ENCODE assay signal across 2 cellular contexts in the genomic region with DNA sequence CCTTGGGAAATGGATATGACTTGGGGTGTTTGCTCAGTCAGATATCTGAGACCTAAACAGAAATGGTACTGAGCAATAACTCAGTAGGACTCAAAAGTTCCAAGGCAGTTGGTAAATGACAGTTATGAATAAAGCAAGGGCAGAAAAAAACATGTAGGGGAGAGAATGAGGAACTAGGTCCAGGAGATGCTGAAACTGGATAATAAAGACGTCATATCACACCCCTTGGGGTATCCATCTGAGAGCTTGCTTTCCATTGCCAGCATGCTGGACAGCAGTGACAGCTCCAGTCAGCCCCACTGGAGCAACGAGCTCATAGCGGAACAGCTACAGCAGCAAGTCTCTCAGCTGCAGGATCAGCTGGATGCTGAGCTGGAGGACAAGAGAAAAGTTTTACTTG.
TF ChIP-seq lines count a peak whose summit lies in the region.

No MANE protein-coding gene starts in this region.

TF ChIP-seq in GM12891, 5 proteins besides CTCF, POLR2A, EP300 and RAD21:
- TF ChIP-seq PAX5 (IDR thresholded peaks at IDR 0.05; ENCODE audit: insufficient read depth, low read length, severe bottlenecking) (no peak), SPI1 (IDR thresholded peaks at IDR 0.05; ENCODE audit: low read depth, low read length) (peak; percentile 72)

TF ChIP-seq in HepG2, 621 proteins besides CTCF, POLR2A, EP300 and RAD21:
- TF ChIP-seq ZNF530 (CRISPR knock-in tag; IDR thresholded peaks at IDR 0.05; ENCODE audit: low read depth): no peak
- no peak for TF ChIP-seq ATM (IDR thresholded peaks at IDR 0.05; ENCODE audit: borderline replicate concordance)
- no peak for TF ChIP-seq TEAD2 (CRISPR knock-in tag; IDR thresholded peaks at IDR 0.05)
- TF ChIP-seq, protein P1, sequence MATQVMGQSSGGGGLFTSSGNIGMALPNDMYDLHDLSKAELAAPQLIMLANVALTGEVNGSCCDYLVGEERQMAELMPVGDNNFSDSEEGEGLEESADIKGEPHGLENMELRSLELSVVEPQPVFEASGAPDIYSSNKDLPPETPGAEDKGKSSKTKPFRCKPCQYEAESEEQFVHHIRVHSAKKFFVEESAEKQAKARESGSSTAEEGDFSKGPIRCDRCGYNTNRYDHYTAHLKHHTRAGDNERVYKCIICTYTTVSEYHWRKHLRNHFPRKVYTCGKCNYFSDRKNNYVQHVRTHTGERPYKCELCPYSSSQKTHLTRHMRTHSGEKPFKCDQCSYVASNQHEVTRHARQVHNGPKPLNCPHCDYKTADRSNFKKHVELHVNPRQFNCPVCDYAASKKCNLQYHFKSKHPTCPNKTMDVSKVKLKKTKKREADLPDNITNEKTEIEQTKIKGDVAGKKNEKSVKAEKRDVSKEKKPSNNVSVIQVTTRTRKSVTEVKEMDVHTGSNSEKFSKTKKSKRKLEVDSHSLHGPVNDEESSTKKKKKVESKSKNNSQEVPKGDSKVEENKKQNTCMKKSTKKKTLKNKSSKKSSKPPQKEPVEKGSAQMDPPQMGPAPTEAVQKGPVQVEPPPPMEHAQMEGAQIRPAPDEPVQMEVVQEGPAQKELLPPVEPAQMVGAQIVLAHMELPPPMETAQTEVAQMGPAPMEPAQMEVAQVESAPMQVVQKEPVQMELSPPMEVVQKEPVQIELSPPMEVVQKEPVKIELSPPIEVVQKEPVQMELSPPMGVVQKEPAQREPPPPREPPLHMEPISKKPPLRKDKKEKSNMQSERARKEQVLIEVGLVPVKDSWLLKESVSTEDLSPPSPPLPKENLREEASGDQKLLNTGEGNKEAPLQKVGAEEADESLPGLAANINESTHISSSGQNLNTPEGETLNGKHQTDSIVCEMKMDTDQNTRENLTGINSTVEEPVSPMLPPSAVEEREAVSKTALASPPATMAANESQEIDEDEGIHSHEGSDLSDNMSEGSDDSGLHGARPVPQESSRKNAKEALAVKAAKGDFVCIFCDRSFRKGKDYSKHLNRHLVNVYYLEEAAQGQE (IDR thresholded peaks at IDR 0.05; ENCODE audit: borderline replicate concordance in 1 of 2, low read depth in 1 of 2, low read length in 2 of 2): peak in 1 of 2 experiments; percentile 71; a peak in 3 of 4 replicates
